2 cellular contexts compared by ENCODE assay signal in genomic region chr19:49155830-49156346, GRCh38.
A peak's percentile ranks its signal among the peaks of the same experiment; 100 is the strongest.
TF ChIP-seq lines count a peak whose summit lies in the region.

No MANE protein-coding gene starts in this region.

TF ChIP-seq in GM23338, 12 proteins besides CTCF, POLR2A, EP300 and RAD21:
- TF ChIP-seq ZNF114 (CRISPR knock-in tag; IDR thresholded peaks at IDR 0.05): no peak
- TF ChIP-seq EZH2phosphoT487 (IDR thresholded peaks at IDR 0.05; ENCODE audit: unreplicated experiment): no peak
- no peak for TF ChIP-seq STAT1 (IDR thresholded peaks at IDR 0.05; ENCODE audit: unreplicated experiment)
- TF ChIP-seq JUNB (IDR thresholded peaks at IDR 0.05; ENCODE audit: unreplicated experiment): no peak
- TF ChIP-seq, protein P1, sequence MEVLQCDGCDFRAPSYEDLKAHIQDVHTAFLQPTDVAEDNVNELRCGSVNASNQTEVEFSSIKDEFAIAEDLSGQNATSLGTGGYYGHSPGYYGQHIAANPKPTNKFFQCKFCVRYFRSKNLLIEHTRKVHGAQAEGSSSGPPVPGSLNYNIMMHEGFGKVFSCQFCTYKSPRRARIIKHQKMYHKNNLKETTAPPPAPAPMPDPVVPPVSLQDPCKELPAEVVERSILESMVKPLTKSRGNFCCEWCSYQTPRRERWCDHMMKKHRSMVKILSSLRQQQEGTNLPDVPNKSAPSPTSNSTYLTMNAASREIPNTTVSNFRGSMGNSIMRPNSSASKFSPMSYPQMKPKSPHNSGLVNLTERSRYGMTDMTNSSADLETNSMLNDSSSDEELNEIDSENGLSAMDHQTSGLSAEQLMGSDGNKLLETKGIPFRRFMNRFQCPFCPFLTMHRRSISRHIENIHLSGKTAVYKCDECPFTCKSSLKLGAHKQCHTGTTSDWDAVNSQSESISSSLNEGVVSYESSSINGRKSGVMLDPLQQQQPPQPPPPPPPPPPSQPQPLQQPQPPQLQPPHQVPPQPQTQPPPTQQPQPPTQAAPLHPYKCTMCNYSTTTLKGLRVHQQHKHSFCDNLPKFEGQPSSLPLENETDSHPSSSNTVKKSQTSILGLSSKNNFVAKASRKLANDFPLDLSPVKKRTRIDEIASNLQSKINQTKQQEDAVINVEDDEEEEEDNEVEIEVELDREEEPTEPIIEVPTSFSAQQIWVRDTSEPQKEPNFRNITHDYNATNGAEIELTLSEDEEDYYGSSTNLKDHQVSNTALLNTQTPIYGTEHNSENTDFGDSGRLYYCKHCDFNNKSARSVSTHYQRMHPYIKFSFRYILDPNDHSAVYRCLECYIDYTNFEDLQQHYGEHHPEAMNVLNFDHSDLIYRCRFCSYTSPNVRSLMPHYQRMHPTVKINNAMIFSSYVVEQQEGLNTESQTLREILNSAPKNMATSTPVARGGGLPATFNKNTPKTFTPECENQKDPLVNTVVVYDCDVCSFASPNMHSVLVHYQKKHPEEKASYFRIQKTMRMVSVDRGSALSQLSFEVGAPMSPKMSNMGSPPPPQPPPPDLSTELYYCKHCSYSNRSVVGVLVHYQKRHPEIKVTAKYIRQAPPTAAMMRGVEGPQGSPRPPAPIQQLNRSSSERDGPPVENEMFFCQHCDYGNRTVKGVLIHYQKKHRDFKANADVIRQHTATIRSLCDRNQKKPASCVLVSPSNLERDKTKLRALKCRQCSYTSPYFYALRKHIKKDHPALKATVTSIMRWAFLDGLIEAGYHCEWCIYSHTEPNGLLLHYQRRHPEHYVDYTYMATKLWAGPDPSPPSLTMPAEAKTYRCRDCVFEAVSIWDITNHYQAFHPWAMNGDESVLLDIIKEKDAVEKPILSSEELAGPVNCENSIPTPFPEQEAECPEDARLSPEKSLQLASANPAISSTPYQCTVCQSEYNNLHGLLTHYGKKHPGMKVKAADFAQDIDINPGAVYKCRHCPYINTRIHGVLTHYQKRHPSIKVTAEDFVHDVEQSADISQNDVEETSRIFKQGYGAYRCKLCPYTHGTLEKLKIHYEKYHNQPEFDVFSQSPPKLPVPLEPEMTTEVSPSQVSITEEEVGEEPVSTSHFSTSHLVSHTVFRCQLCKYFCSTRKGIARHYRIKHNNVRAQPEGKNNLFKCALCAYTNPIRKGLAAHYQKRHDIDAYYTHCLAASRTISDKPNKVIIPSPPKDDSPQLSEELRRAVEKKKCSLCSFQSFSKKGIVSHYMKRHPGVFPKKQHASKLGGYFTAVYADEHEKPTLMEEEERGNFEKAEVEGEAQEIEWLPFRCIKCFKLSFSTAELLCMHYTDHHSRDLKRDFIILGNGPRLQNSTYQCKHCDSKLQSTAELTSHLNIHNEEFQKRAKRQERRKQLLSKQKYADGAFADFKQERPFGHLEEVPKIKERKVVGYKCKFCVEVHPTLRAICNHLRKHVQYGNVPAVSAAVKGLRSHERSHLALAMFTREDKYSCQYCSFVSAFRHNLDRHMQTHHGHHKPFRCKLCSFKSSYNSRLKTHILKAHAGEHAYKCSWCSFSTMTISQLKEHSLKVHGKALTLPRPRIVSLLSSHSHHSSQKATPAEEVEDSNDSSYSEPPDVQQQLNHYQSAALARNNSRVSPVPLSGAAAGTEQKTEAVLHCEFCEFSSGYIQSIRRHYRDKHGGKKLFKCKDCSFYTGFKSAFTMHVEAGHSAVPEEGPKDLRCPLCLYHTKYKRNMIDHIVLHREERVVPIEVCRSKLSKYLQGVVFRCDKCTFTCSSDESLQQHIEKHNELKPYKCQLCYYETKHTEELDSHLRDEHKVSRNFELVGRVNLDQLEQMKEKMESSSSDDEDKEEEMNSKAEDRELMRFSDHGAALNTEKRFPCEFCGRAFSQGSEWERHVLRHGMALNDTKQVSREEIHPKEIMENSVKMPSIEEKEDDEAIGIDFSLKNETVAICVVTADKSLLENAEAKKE (CRISPR knock-in tag; IDR thresholded peaks at IDR 0.05): no peak
- no peak for TF ChIP-seq NANOG (IDR thresholded peaks at IDR 0.05; ENCODE audit: borderline replicate concordance)
- TF ChIP-seq ZNF331 (CRISPR knock-in tag; IDR thresholded peaks at IDR 0.05; ENCODE audit: low read depth): no peak
- TF ChIP-seq REST (IDR thresholded peaks at IDR 0.05; ENCODE audit: unreplicated experiment): no peak
- TF ChIP-seq, protein P2, sequence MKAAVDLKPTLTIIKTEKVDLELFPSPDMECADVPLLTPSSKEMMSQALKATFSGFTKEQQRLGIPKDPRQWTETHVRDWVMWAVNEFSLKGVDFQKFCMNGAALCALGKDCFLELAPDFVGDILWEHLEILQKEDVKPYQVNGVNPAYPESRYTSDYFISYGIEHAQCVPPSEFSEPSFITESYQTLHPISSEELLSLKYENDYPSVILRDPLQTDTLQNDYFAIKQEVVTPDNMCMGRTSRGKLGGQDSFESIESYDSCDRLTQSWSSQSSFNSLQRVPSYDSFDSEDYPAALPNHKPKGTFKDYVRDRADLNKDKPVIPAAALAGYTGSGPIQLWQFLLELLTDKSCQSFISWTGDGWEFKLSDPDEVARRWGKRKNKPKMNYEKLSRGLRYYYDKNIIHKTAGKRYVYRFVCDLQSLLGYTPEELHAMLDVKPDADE (IDR thresholded peaks at IDR 0.05): no peak
- TF ChIP-seq POLR2AphosphoS5 (IDR thresholded peaks at IDR 0.05; ENCODE audit: low read depth): no peak
- TF ChIP-seq EZH2 (IDR thresholded peaks at IDR 0.05; ENCODE audit: low read depth, unreplicated experiment): no peak
- TF ChIP-seq CREB1 (CRISPR knock-in tag; IDR thresholded peaks at IDR 0.05; ENCODE audit: low read depth): no peak

TF ChIP-seq in K562, 482 proteins besides CTCF, POLR2A, EP300 and RAD21 (continues in another document):
- TF ChIP-seq MECOM (CRISPR knock-in tag; IDR thresholded peaks at IDR 0.05) (no peak), HDAC1 (IDR thresholded peaks at IDR 0.05) (peak in 1 of 2 experiments; percentile 38; a peak in 2 of 4 replicates), CBFA2T3 (IDR thresholded peaks at IDR 0.05) (peak; percentile 39; the same call in 1 of the 2 replicates), ZNF699 (CRISPR knock-in tag; IDR thresholded peaks at IDR 0.05; ENCODE audit: insufficient replicate concordance) (no peak), CHD1 (IDR thresholded peaks at IDR 0.05; ENCODE audit: low read length) (no peak), MAFK (IDR thresholded peaks at IDR 0.05; ENCODE audit: low read length) (no peak), ZBTB40 (IDR thresholded peaks at IDR 0.05) (0 out of 2 replicates have a peak, but pooled peaks have one; percentile 12), ZBTB40 (CRISPR knock-in tag; IDR thresholded peaks at IDR 0.05) (no peak), FUS (optimal IDR thresholded peaks at IDR 0.05; ENCODE audit: low read depth, low read length) (no peak), FOS (IDR thresholded peaks at IDR 0.05; ENCODE audit: extremely low read depth, insufficient read length) (no peak), SAP30 (IDR thresholded peaks at IDR 0.05; ENCODE audit: borderline replicate concordance, insufficient read depth, low read depth, low read length, poor library complexity, severe bottlenecking) (peak; percentile 2), ZNF75A (CRISPR knock-in tag; IDR thresholded peaks at IDR 0.05) (no peak), FOXK2 (conservative IDR thresholded peaks at IDR 0.05 in 1 of 2, IDR thresholded peaks at IDR 0.05 in 1 of 2; ENCODE audit: low read depth in 2 of 2) (peak in 1 of 2 experiments; percentile 68; a peak in 2 of 4 replicates), ZNF217 (CRISPR knock-in tag; IDR thresholded peaks at IDR 0.05) (no peak), FOXJ3 (CRISPR knock-in tag; IDR thresholded peaks at IDR 0.05) (no peak), SMAD3 (CRISPR knock-in tag; conservative IDR thresholded peaks at IDR 0.05) (no peak), ZBTB26 (CRISPR knock-in tag; IDR thresholded peaks at IDR 0.05) (peak; percentile 51; the same call in 1 of the 2 replicates), ATF7 (IDR thresholded peaks at IDR 0.05) (peak; percentile 77; the same call in 1 of the 2 replicates), NR4A1 (CRISPR knock-in tag; IDR thresholded peaks at IDR 0.05) (no peak), NR4A1 (tag; IDR thresholded peaks at IDR 0.05) (peak; percentile 64; the same call in 1 of the 2 replicates)
- TF ChIP-seq, protein P3, sequence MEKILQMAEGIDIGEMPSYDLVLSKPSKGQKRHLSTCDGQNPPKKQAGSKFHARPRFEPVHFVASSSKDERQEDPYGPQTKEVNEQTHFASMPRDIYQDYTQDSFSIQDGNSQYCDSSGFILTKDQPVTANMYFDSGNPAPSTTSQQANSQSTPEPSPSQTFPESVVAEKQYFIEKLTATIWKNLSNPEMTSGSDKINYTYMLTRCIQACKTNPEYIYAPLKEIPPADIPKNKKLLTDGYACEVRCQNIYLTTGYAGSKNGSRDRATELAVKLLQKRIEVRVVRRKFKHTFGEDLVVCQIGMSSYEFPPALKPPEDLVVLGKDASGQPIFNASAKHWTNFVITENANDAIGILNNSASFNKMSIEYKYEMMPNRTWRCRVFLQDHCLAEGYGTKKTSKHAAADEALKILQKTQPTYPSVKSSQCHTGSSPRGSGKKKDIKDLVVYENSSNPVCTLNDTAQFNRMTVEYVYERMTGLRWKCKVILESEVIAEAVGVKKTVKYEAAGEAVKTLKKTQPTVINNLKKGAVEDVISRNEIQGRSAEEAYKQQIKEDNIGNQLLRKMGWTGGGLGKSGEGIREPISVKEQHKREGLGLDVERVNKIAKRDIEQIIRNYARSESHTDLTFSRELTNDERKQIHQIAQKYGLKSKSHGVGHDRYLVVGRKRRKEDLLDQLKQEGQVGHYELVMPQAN (IDR thresholded peaks at IDR 0.05; ENCODE audit: borderline replicate concordance): peak; percentile 14; the same call in 1 of the 2 replicates
- TF ChIP-seq, protein P4, sequence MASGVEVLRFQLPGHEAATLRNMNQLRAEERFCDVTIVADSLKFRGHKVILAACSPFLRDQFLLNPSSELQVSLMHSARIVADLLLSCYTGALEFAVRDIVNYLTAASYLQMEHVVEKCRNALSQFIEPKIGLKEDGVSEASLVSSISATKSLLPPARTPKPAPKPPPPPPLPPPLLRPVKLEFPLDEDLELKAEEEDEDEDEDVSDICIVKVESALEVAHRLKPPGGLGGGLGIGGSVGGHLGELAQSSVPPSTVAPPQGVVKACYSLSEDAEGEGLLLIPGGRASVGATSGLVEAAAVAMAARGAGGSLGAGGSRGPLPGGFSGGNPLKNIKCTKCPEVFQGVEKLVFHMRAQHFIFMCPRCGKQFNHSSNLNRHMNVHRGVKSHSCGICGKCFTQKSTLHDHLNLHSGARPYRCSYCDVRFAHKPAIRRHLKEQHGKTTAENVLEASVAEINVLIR (CRISPR knock-in tag; IDR thresholded peaks at IDR 0.05): no peak
